In the genomic region with DNA sequence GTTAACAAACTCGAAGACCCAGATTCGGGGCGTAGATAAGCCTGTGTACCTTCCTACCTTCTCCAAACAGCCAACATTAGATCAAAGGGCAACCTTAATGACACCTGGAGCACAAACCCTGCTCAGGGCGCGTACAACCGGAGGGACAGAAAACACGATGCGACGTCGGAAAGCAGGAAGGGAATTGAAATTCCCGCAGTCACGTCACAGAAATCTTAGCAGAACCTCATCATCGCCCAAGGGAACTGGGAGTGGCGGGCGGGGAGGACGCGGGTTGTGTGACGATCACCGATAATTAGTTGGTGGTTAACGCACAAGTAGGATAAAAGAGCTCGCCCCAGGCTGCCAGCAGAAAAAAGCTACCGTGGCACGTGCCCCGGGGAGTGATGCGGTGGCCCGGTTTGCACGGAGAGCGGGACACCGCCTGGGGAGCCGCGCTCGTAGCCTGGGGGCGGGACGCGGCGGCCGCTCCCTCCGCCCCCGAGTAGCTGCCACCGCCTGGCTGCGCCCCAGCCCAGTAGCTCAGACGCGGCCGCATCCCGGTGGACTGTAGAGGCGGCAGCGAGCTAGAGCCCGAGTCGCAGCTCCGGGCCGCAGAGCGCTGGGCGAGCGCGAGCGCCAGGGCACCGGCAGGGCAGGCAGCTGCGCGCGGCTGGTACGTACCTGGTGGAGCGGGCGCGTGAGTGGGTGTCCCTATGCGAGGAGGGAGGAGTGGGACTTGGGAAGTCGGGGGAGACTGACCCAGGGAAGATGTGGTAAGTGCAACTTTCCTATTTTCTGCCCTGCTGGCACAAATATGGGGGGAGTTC, we compare ENCODE assay signal across 1 cellular context.
TF ChIP-seq lines count a peak whose summit lies in the region.

Gene PKIB (plus strand): TSS at position 525 of the 809 bp plus-strand sequence. CDS start 107,390 bp downstream, outside the sequence.

TF ChIP-seq in GM23338, 12 proteins besides CTCF, POLR2A, EP300 and RAD21 (continued from another document):
- TF ChIP-seq REST (IDR thresholded peaks at IDR 0.05; ENCODE audit: unreplicated experiment) = no peak
